Comparison of ENCODE assay signal across 19 cellular contexts in the genomic region with DNA sequence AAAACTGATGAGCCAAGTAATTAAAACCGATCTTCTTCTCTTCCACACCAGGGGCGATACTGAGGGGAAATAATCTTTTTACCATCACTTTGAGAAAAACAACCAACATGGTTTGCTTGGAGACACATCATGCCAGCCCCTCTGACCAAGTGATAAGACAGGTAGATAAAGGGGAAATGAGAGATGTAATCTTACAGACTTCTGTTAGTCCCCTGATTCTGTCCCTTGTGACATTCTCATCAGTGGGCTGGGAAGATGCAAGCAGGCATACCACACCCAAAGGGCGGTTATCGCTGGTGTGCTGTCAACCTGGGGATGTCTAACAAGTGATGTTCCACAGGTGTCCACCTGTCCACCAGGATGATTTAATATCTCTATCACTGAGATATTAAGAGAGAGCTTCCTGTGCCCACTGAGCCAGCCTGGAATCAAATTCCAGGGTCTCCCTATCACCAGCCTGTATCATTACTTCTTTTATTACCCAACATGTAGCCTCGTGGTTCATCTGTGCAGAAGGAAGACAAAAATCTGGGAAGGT.
A peak's percentile ranks its signal among the peaks of the same experiment; 100 is the strongest.
DNase-seq lines count a peak whose midpoint lies in the region; ATAC-seq and TF ChIP-seq lines count a peak whose summit lies in the region.
"Had no signal": no experiment of that assay in that cellular context is flagged by ENCODE, and none has a peak within 500 bp of the region (broad histone marks: within the 10 kb centered on the region; RNA-seq: fewer than 3 reads in every experiment).

No MANE protein-coding gene starts in this region.

- H3K4me3 Mint-ChIP-seq in activated T-cell treated with anti-CD3 and anti-CD28 coated beads, Interleukin-2, amount 50 U/mL, for 72 hours, result peak overlapping the region; percentile 22 to 29
- no peak overlapping the region for H3K4me3 Mint-ChIP-seq in activated T-cell treated with anti-CD3 and anti-CD28 coated beads, Interleukin-2, amount 50 U/mL, for 4 hours
- peak overlapping the region; percentile 21 for H3K4me3 Mint-ChIP-seq in activated naive CD8-positive, alpha-beta T cell treated with anti-CD3 and anti-CD28 coated beads, Interleukin-2, amount 50 U/mL, for 24 hours
- H3K4me3 Mint-ChIP-seq in stimulated activated naive B cell treated with anti-CD40 and anti-IgM and Interleukin-4, amounts not matched to agents 10 μg/mL and 1 μg/mL and 100 μg/mL, for 72 hours, result no peak overlapping the region
- H3K4me3 Mint-ChIP-seq: HFFc6 had no signal

- CTCF ChIA-PET in HEK293 (lab: Yijun Ruan, JAX), result no interaction called here

- H3K4me1 Mint-ChIP-seq in activated T-cell treated with anti-CD3 and anti-CD28 coated beads, Interleukin-2, amount 50 U/mL, for 72 hours (ENCODE audit: low read depth), result peaks cover 89% of the 10 kb centered on the region
- peaks cover 73% of the 10 kb centered on the region for H3K4me1 Mint-ChIP-seq in activated T-cell treated with anti-CD3 and anti-CD28 coated beads, Interleukin-2, amount 50 U/mL, for 4 hours (ENCODE audit: low read depth)
- H3K4me1 Mint-ChIP-seq in activated naive CD8-positive, alpha-beta T cell treated with anti-CD3 and anti-CD28 coated beads, Interleukin-2, amount 50 U/mL, for 24 hours, result peaks cover 83% of the 10 kb centered on the region
- peaks cover 41 to 90% of the 10 kb centered on the region in 2 donors for H3K4me1 Mint-ChIP-seq in stimulated activated naive B cell treated with anti-CD40 and anti-IgM and Interleukin-4, amounts not matched to agents 10 μg/mL and 1 μg/mL and 100 μg/mL, for 72 hours

- H3K4me1 ChIP-seq in HEK293 (ENCODE audit: control insufficient read depth, insufficient read depth, low read length), result no peaks in the 10 kb centered on the region
- H3K4me1 ChIP-seq: SJSA1 had no signal

- H3K27me3 Mint-ChIP-seq in activated T-cell treated with anti-CD3 and anti-CD28 coated beads, Interleukin-2, amount 50 U/mL, for 72 hours (ENCODE audit: low read depth), result no peaks in the 10 kb centered on the region
- H3K27me3 Mint-ChIP-seq in activated T-cell treated with anti-CD3 and anti-CD28 coated beads, Interleukin-2, amount 50 U/mL, for 4 hours (ENCODE audit: low read depth), result no peaks in the 10 kb centered on the region
- no peaks in the 10 kb centered on the region for H3K27me3 Mint-ChIP-seq in activated naive CD8-positive, alpha-beta T cell treated with anti-CD3 and anti-CD28 coated beads, Interleukin-2, amount 50 U/mL, for 24 hours
- no peaks in the 10 kb centered on the region for H3K27me3 Mint-ChIP-seq in stimulated activated naive B cell treated with anti-CD40 and anti-IgM and Interleukin-4, amounts not matched to agents 10 μg/mL and 1 μg/mL and 100 μg/mL, for 72 hours

- no peak for DNase-seq in activated T-cell treated with anti-CD3 and anti-CD28 coated beads, Interleukin-2, amount 50 U/mL, for 72 hours
- no peak for DNase-seq in activated T-cell treated with anti-CD3 and anti-CD28 coated beads, Interleukin-2, amount 50 U/mL, for 4 hours
- no peak for DNase-seq in activated naive CD8-positive, alpha-beta T cell treated with anti-CD3 and anti-CD28 coated beads, Interleukin-2, amount 50 U/mL, for 24 hours
- DNase-seq in stimulated activated naive B cell treated with anti-CD40 and anti-IgM and Interleukin-4, amounts not matched to agents 10 μg/mL and 1 μg/mL and 100 μg/mL, for 72 hours, result no peak
- no peak for DNase-seq in DMS79 (lab: John Stamatoyannopoulos, UW)
- DNase-seq: AML-193, DMS79 treated with DMSO at 0.1 percent for 48 hours, H7, HFFc6, MG63, NCI-H1417, NCI-H1694 treated with DMSO at 0.1 percent for 48 hours, NCI-H446, NCI-H526 had no signal

- H3K4me3 ChIP-seq in HEK293 (ENCODE audit: low read depth, low read length), result no peak overlapping the region
- H3K4me3 ChIP-seq: MG63, SJSA1 had no signal

- H3K27ac ChIP-seq in HEK293 (ENCODE audit: extremely low read depth, low read depth, low read length), result no peak overlapping the region
- H3K27ac ChIP-seq: C4-2B, SJSA1 had no signal

- H3K9me3 Mint-ChIP-seq in activated T-cell treated with anti-CD3 and anti-CD28 coated beads, Interleukin-2, amount 50 U/mL, for 72 hours, result no peaks in the 10 kb centered on the region
- no peaks in the 10 kb centered on the region for H3K9me3 Mint-ChIP-seq in activated T-cell treated with anti-CD3 and anti-CD28 coated beads, Interleukin-2, amount 50 U/mL, for 4 hours
- H3K9me3 Mint-ChIP-seq in activated naive CD8-positive, alpha-beta T cell treated with anti-CD3 and anti-CD28 coated beads, Interleukin-2, amount 50 U/mL, for 24 hours, result peaks cover 3% of the 10 kb centered on the region
- peaks cover 3 to 6% of the 10 kb centered on the region in 2 donors for H3K9me3 Mint-ChIP-seq in stimulated activated naive B cell treated with anti-CD40 and anti-IgM and Interleukin-4, amounts not matched to agents 10 μg/mL and 1 μg/mL and 100 μg/mL, for 72 hours
- H3K9me3 Mint-ChIP-seq: HFFc6 had no signal

- H3K27ac Mint-ChIP-seq in activated T-cell treated with anti-CD3 and anti-CD28 coated beads, Interleukin-2, amount 50 U/mL, for 72 hours, result peak overlapping the region; percentile 22
- peak overlapping the region; percentile 65 for H3K27ac Mint-ChIP-seq in activated naive CD8-positive, alpha-beta T cell treated with anti-CD3 and anti-CD28 coated beads, Interleukin-2, amount 50 U/mL, for 24 hours
- peak overlapping the region; percentile 70 for H3K27ac Mint-ChIP-seq in stimulated activated naive B cell treated with anti-CD40 and anti-IgM and Interleukin-4, amounts not matched to agents 10 μg/mL and 1 μg/mL and 100 μg/mL, for 72 hours
- H3K27ac Mint-ChIP-seq: HFFc6 had no signal

- H3K36me3 Mint-ChIP-seq in activated T-cell treated with anti-CD3 and anti-CD28 coated beads, Interleukin-2, amount 50 U/mL, for 72 hours (ENCODE audit: insufficient read depth in 2 of 2), result peaks cover 10 to 11% of the 10 kb centered on the region in 2 donors
- peaks cover 35% of the 10 kb centered on the region for H3K36me3 Mint-ChIP-seq in activated T-cell treated with anti-CD3 and anti-CD28 coated beads, Interleukin-2, amount 50 U/mL, for 4 hours (ENCODE audit: insufficient read depth)
- H3K36me3 Mint-ChIP-seq in activated naive CD8-positive, alpha-beta T cell treated with anti-CD3 and anti-CD28 coated beads, Interleukin-2, amount 50 U/mL, for 24 hours (ENCODE audit: low read depth), result peaks cover 33% of the 10 kb centered on the region
- peaks cover 26 to 44% of the 10 kb centered on the region in 2 donors for H3K36me3 Mint-ChIP-seq in stimulated activated naive B cell treated with anti-CD40 and anti-IgM and Interleukin-4, amounts not matched to agents 10 μg/mL and 1 μg/mL and 100 μg/mL, for 72 hours

- no peaks in the 10 kb centered on the region for H3K9me3 ChIP-seq in HEK293 (ENCODE audit: control insufficient read depth, insufficient read depth, low read depth, low read length)
- H3K9me3 ChIP-seq: MG63, SJSA1 had no signal

- POLR2A ChIA-PET in HEK293 (lab: Yijun Ruan, JAX), result no interaction called here

- TF ChIP-seq CTCF in HEK293 (tag by site-specific recombination; IDR thresholded peaks at IDR 0.05), result no peak

- no peaks in the 10 kb centered on the region for H3K36me3 ChIP-seq in HEK293 (ENCODE audit: control insufficient read depth in 2 of 2, insufficient read depth in 1 of 2, low read length in 2 of 2)
- H3K36me3 ChIP-seq: MG63, SJSA1 had no signal

- ATAC-seq in activated T-cell treated with anti-CD3 and anti-CD28 coated beads, Interleukin-2, amount 50 U/mL, for 72 hours (replicated peaks in 1 of 2), result no peak
- ATAC-seq in activated T-cell treated with anti-CD3 and anti-CD28 coated beads, Interleukin-2, amount 50 U/mL, for 4 hours, result no peak
- no peak for ATAC-seq in activated naive CD8-positive, alpha-beta T cell treated with anti-CD3 and anti-CD28 coated beads, Interleukin-2, amount 50 U/mL, for 24 hours
- ATAC-seq in stimulated activated naive B cell treated with anti-CD40 and anti-IgM and Interleukin-4, amounts not matched to agents 10 μg/mL and 1 μg/mL and 100 μg/mL, for 72 hours (replicated peaks), result peak; percentile 56 to 71
- ATAC-seq in HG03045 (IDR thresholded peaks at IDR 0.05; ENCODE audit: unreplicated experiment), result no peak
- ATAC-seq: Right ventricle myocardium inferior had no signal

TF ChIP-seq in HEK293, 187 proteins besides CTCF, POLR2A, EP300 and RAD21:
- TF ChIP-seq SCRT1 (tag by site-specific recombination; IDR thresholded peaks at IDR 0.05; ENCODE audit: borderline replicate concordance), result peak; percentile 76; the same call in 1 of the 2 replicates
- no peak for TF ChIP-seq ZNF837 (tag by site-specific recombination; IDR thresholded peaks at IDR 0.05)
- peak; percentile 71 for TF ChIP-seq SCRT2 (tag by site-specific recombination; IDR thresholded peaks at IDR 0.05)
TF ChIP-seq in HEK293: peak in this region for 2.

Comparison
In these comparisons a context has a peak if more than half of its experiments do, and no peak if none do; other contexts are left out.
1. H3K4me3 Mint-ChIP-seq: peak in activated T-cell treated with anti-CD3 and anti-CD28 coated beads, Interleukin-2, amount 50 U/mL, for 72 hours (2 of 2) and activated naive CD8-positive, alpha-beta T cell treated with anti-CD3 and anti-CD28 coated beads, Interleukin-2, amount 50 U/mL, for 24 hours (single experiment); none in activated T-cell treated with anti-CD3 and anti-CD28 coated beads, Interleukin-2, amount 50 U/mL, for 4 hours (single experiment) and stimulated activated naive B cell treated with anti-CD40 and anti-IgM and Interleukin-4, amounts not matched to agents 10 μg/mL and 1 μg/mL and 100 μg/mL, for 72 hours (0 of 2).
2. ATAC-seq: peak in stimulated activated naive B cell treated with anti-CD40 and anti-IgM and Interleukin-4, amounts not matched to agents 10 μg/mL and 1 μg/mL and 100 μg/mL, for 72 hours (2 of 2); none in activated T-cell treated with anti-CD3 and anti-CD28 coated beads, Interleukin-2, amount 50 U/mL, for 72 hours (0 of 2), activated T-cell treated with anti-CD3 and anti-CD28 coated beads, Interleukin-2, amount 50 U/mL, for 4 hours (0 of 2), activated naive CD8-positive, alpha-beta T cell treated with anti-CD3 and anti-CD28 coated beads, Interleukin-2, amount 50 U/mL, for 24 hours (single experiment) and HG03045 (single experiment).
3. Peak in every context shown above with its lines, with median percentiles within 50 percentile points of each other: H3K27ac Mint-ChIP-seq.